In genomic region chr4:174686826-174687225, GRCh38 we compare ENCODE assay signal across 40 cellular contexts.
"Had no signal": no experiment of that assay in that cellular context is flagged by ENCODE, and none has a peak within 500 bp of the region (broad histone marks: within the 10 kb centered on the region; RNA-seq: fewer than 3 reads in every experiment).

No MANE protein-coding gene starts in this region.

- H3K9me3 Mint-ChIP-seq: activated CD4-positive, alpha-beta T cell treated with anti-CD3 and anti-CD28 coated beads, Interleukin-2, amount 10 ng/mL, durations not matched to agents 24 days and 14 days; activated naive CD4-positive, alpha-beta T cell treated with anti-CD3 and anti-CD28 coated beads, Interleukin-2, amount 50 U/mL, for 24 hours had no signal

- H3K27ac Mint-ChIP-seq: activated B cell treated with CpG ODN at 0.5 μM for 24 hours; activated CD4-positive, alpha-beta memory T cell treated with anti-CD3 and anti-CD28 coated beads for 36 hours; activated CD4-positive, alpha-beta T cell treated with anti-CD3 and anti-CD28 coated beads, Interleukin-2, amount 10 ng/mL, durations not matched to agents 24 days and 14 days; activated CD8-positive, alpha-beta memory T cell treated with anti-CD3 and anti-CD28 coated beads, Interleukin-2, amount 10 ng/mL, durations not matched to agents 7 days and 5 days; activated CD8-positive, alpha-beta T cell treated with anti-CD3 and anti-CD28 coated beads for 36 hours; activated naive CD4-positive, alpha-beta T cell treated with anti-CD3 and anti-CD28 coated beads, Interleukin-2, amount 10 ng/mL, durations not matched to agents 7 days and 5 days; activated naive CD4-positive, alpha-beta T cell treated with anti-CD3 and anti-CD28 coated beads, Interleukin-2, amount 50 U/mL, for 24 hours; activated naive CD8-positive, alpha-beta T cell; activated naive CD8-positive, alpha-beta T cell treated with anti-CD3 and anti-CD28 coated beads, Interleukin-2, amount 10 ng/mL, durations not matched to agents 7 days and 5 days; activated naive CD8-positive, alpha-beta T cell treated with anti-CD3 and anti-CD28 coated beads, Interleukin-2, amount 50 U/mL, for 24 hours; activated T-cell treated with anti-CD3 and anti-CD28 coated beads, Interleukin-2, amount 50 U/mL, for 24 hours; activated T-helper 2 cell treated with anti-CD3 and anti-CD28 coated beads, Interferon-gamma antibody, Interleukin-2, Interleukin-4, amounts not matched to agents 10 μg/mL and 5 μg/mL and 100 μg/mL, durations not matched to agents 14 hours and 24 hours and 36 hours; T-helper 1 cell treated with Interleukin-12 subunit alpha and Interleukin-12 subunit beta and Interleukin-4 antibody, amounts not matched to agents 30 μg/mL and 1 μg/mL, for 36 hours; T-helper 2 cell treated with Interferon-gamma antibody and Interleukin-4, amounts not matched to agents 5 μg/mL and 100 μg/mL, for 36 hours had no signal

- H3K36me3 ChIP-seq: adrenal gland, brain microvascular endothelial cell, cardiac muscle cell had no signal

- H3K4me1 ChIP-seq: body of pancreas had no signal

- H3K4me3 ChIP-seq: adrenal gland, body of pancreas, cardiac muscle cell had no signal

- H3K27me3 Mint-ChIP-seq: activated B cell treated with CpG ODN at 0.5 μM for 24 hours; activated CD4-positive, alpha-beta memory T cell treated with anti-CD3 and anti-CD28 coated beads for 36 hours; activated CD4-positive, alpha-beta T cell treated with anti-CD3 and anti-CD28 coated beads, Interleukin-2, amount 10 ng/mL, durations not matched to agents 24 days and 14 days; activated CD8-positive, alpha-beta memory T cell treated with anti-CD3 and anti-CD28 coated beads, Interleukin-2, amount 10 ng/mL, durations not matched to agents 7 days and 5 days; activated CD8-positive, alpha-beta T cell treated with anti-CD3 and anti-CD28 coated beads for 36 hours; activated naive CD4-positive, alpha-beta T cell treated with anti-CD3 and anti-CD28 coated beads, Interleukin-2, amount 10 ng/mL, durations not matched to agents 7 days and 5 days; activated naive CD4-positive, alpha-beta T cell treated with anti-CD3 and anti-CD28 coated beads, Interleukin-2, amount 50 U/mL, for 24 hours; activated naive CD8-positive, alpha-beta T cell; activated naive CD8-positive, alpha-beta T cell treated with anti-CD3 and anti-CD28 coated beads, Interleukin-2, amount 10 ng/mL, durations not matched to agents 7 days and 5 days; activated naive CD8-positive, alpha-beta T cell treated with anti-CD3 and anti-CD28 coated beads, Interleukin-2, amount 50 U/mL, for 24 hours; central memory CD8-positive, alpha-beta T cell had no signal

- H3K4me3 Mint-ChIP-seq: activated B cell treated with CpG ODN at 0.5 μM for 24 hours; activated CD4-positive, alpha-beta memory T cell treated with anti-CD3 and anti-CD28 coated beads for 36 hours; activated CD4-positive, alpha-beta T cell treated with anti-CD3 and anti-CD28 coated beads, Interleukin-2, amount 10 ng/mL, durations not matched to agents 24 days and 14 days; activated CD8-positive, alpha-beta memory T cell treated with anti-CD3 and anti-CD28 coated beads, Interleukin-2, amount 10 ng/mL, durations not matched to agents 7 days and 5 days; activated CD8-positive, alpha-beta T cell treated with anti-CD3 and anti-CD28 coated beads for 36 hours; activated naive CD4-positive, alpha-beta T cell treated with anti-CD3 and anti-CD28 coated beads, Interleukin-2, amount 10 ng/mL, durations not matched to agents 7 days and 5 days; activated naive CD4-positive, alpha-beta T cell treated with anti-CD3 and anti-CD28 coated beads, Interleukin-2, amount 50 U/mL, for 24 hours; activated naive CD8-positive, alpha-beta T cell; activated naive CD8-positive, alpha-beta T cell treated with anti-CD3 and anti-CD28 coated beads, Interleukin-2, amount 10 ng/mL, durations not matched to agents 7 days and 5 days; activated naive CD8-positive, alpha-beta T cell treated with anti-CD3 and anti-CD28 coated beads, Interleukin-2, amount 50 U/mL, for 24 hours; activated T-cell treated with anti-CD3 and anti-CD28 coated beads, Interleukin-2, amount 50 U/mL, for 24 hours; central memory CD8-positive, alpha-beta T cell; T-helper 1 cell treated with Interleukin-12 subunit alpha and Interleukin-12 subunit beta and Interleukin-4 antibody, amounts not matched to agents 30 μg/mL and 1 μg/mL, for 36 hours; T-helper 2 cell treated with Interferon-gamma antibody and Interleukin-4, amounts not matched to agents 5 μg/mL and 100 μg/mL, for 36 hours had no signal

- FAIRE-seq: astrocyte, bronchial epithelial cell, TTC549 had no signal

- H3K4me1 Mint-ChIP-seq: activated B cell treated with CpG ODN at 0.5 μM for 24 hours; activated CD4-positive, alpha-beta T cell treated with anti-CD3 and anti-CD28 coated beads, Interleukin-2, amount 10 ng/mL, durations not matched to agents 24 days and 14 days; activated CD8-positive, alpha-beta memory T cell treated with anti-CD3 and anti-CD28 coated beads, Interleukin-2, amount 10 ng/mL, durations not matched to agents 7 days and 5 days; activated naive CD4-positive, alpha-beta T cell treated with anti-CD3 and anti-CD28 coated beads, Interleukin-2, amount 10 ng/mL, durations not matched to agents 7 days and 5 days; activated naive CD4-positive, alpha-beta T cell treated with anti-CD3 and anti-CD28 coated beads, Interleukin-2, amount 50 U/mL, for 24 hours; activated naive CD8-positive, alpha-beta T cell treated with anti-CD3 and anti-CD28 coated beads, Interleukin-2, amount 10 ng/mL, durations not matched to agents 7 days and 5 days; activated naive CD8-positive, alpha-beta T cell treated with anti-CD3 and anti-CD28 coated beads, Interleukin-2, amount 50 U/mL, for 24 hours; central memory CD8-positive, alpha-beta T cell had no signal

- H3K27me3 ChIP-seq: adrenal gland, body of pancreas, brain microvascular endothelial cell, cardiac muscle cell had no signal

- H3K9me3 ChIP-seq: body of pancreas had no signal

- H3K36me3 Mint-ChIP-seq: activated CD4-positive, alpha-beta memory T cell treated with anti-CD3 and anti-CD28 coated beads for 36 hours; activated CD8-positive, alpha-beta memory T cell treated with anti-CD3 and anti-CD28 coated beads, Interleukin-2, amount 10 ng/mL, durations not matched to agents 7 days and 5 days; activated naive CD4-positive, alpha-beta T cell treated with anti-CD3 and anti-CD28 coated beads, Interleukin-2, amount 10 ng/mL, durations not matched to agents 7 days and 5 days; activated naive CD4-positive, alpha-beta T cell treated with anti-CD3 and anti-CD28 coated beads, Interleukin-2, amount 50 U/mL, for 24 hours; activated naive CD8-positive, alpha-beta T cell; activated naive CD8-positive, alpha-beta T cell treated with anti-CD3 and anti-CD28 coated beads, Interleukin-2, amount 10 ng/mL, durations not matched to agents 7 days and 5 days had no signal

- ATAC-seq: activated CD8-positive, alpha-beta memory T cell treated with anti-CD3 and anti-CD28 coated beads, Interleukin-2, amount 10 ng/mL, durations not matched to agents 7 days and 5 days; activated CD8-positive, alpha-beta T cell treated with anti-CD3 and anti-CD28 coated beads for 36 hours; activated naive CD8-positive, alpha-beta T cell treated with anti-CD3 and anti-CD28 coated beads, Interleukin-2, amount 50 U/mL, for 24 hours; body of pancreas had no signal

- DNase-seq: activated B cell treated with CpG ODN at 0.5 μM for 24 hours; activated CD4-positive, alpha-beta memory T cell treated with anti-CD3 and anti-CD28 coated beads for 36 hours; activated CD4-positive, alpha-beta T cell treated with anti-CD3 and anti-CD28 coated beads for 4 hours; activated CD4-positive, alpha-beta T cell treated with anti-CD3 and anti-CD28 coated beads, Interleukin-2, amount 10 ng/mL, durations not matched to agents 24 days and 14 days; activated CD4-positive, alpha-beta T cell treated with anti-CD3 and anti-CD28 coated beads, Interleukin-2, amount 50 U/mL, for 1 hour; activated CD4-positive, alpha-beta T cell treated with anti-CD3 and anti-CD28 coated beads, Interleukin-2, amount 50 U/mL, for 4 hours; activated CD4-positive, CD25-positive, alpha-beta regulatory T cell treated with anti-CD3 and anti-CD28 coated beads, Interleukin-2, amount 50 U/mL, for 72 hours; activated CD8-positive, alpha-beta memory T cell treated with anti-CD3 and anti-CD28 coated beads for 24 hours; activated CD8-positive, alpha-beta memory T cell treated with anti-CD3 and anti-CD28 coated beads, Interleukin-2, amount 10 ng/mL, durations not matched to agents 7 days and 5 days; activated CD8-positive, alpha-beta memory T cell treated with anti-CD3 and anti-CD28 coated beads, Interleukin-2, amount 50 U/mL, for 48 hours; activated CD8-positive, alpha-beta T cell treated with anti-CD3 and anti-CD28 coated beads for 36 hours; activated effector memory CD4-positive, alpha-beta T cell treated with Interleukin-2 at 50 U/mL for 16 hours; activated gamma-delta T cell; activated naive CD4-positive, alpha-beta T cell treated with anti-CD3 and anti-CD28 coated beads, Interleukin-2, amount 10 ng/mL, durations not matched to agents 7 days and 5 days; activated naive CD4-positive, alpha-beta T cell treated with Interleukin-2 at 50 U/mL for 16 hours; activated naive CD8-positive, alpha-beta T cell treated with anti-CD3 and anti-CD28 coated beads, Interleukin-2, amount 10 ng/mL, durations not matched to agents 7 days and 5 days; activated naive CD8-positive, alpha-beta T cell treated with anti-CD3 and anti-CD28 coated beads, Interleukin-2, amount 50 U/mL, for 24 hours; activated T-cell treated with anti-CD3 and anti-CD28 coated beads, Interleukin-2, amount 50 U/mL, for 24 hours; activated T-cell treated with anti-CD3 and anti-CD28 coated beads, Interleukin-2, amount 50 U/mL, for 48 hours; adrenal gland; amniotic stem cell; aorta; body of pancreas; brain microvascular endothelial cell; caudate nucleus; cerebellar nuclear complex; T-helper 1 cell; T-helper 2 cell; T-helper 9 cell had no signal

- H3K27ac ChIP-seq: adrenal gland, body of pancreas, brain microvascular endothelial cell, cardiac muscle cell, VCaP had no signal
